Comparison of ENCODE assay signal across 11 cellular contexts in the genomic region with DNA sequence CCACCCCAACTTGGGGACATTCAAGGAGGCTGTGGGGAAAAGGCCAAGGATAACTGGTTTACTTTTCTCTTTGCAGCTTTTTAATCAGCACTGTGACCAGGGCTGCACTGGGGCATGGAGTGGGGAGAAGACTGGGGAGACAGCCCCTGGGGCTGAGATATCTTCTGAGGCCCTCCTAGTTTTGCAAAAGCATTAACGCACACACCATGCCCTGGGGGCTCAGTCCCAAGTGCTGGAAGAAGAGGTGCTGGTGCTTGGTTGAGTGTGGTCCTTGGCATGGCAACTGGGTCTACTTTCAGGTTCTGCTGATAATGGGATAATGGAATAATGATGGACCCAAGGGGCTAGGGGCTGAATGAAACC. TPM values are rescaled to one million over a fixed set of nuclear protein-coding genes. Genes with fewer than 3 reads are reported as not detected.
"Had no signal": no experiment of that assay in that cellular context is flagged by ENCODE, and none has a peak within 500 bp of the region (broad histone marks: within the 10 kb centered on the region; RNA-seq: fewer than 3 reads in every experiment).

No MANE protein-coding gene starts in this region.

- H3K4me1 ChIP-seq: foreskin keratinocyte, pancreas had no signal

- H3K4me3 ChIP-seq: esophagus muscularis mucosa, heart left ventricle, left lung, lower lobe of right lung, mucosa of descending colon, pancreas, testis, transverse colon had no signal

- H3K27ac ChIP-seq: esophagus muscularis mucosa, foreskin keratinocyte, heart left ventricle, left lung, lower lobe of right lung, pancreas, testis had no signal

- H3K36me3 ChIP-seq: esophagus muscularis mucosa, heart left ventricle, left lung, lower lobe of right lung, pancreas, transverse colon had no signal

- H3K27me3 ChIP-seq: esophagus muscularis mucosa, foreskin keratinocyte, heart left ventricle, pancreas, testis, transverse colon had no signal

- H3K9me3 ChIP-seq: esophagus muscularis mucosa, heart left ventricle, left lung, lower lobe of right lung, mucosa of descending colon, pancreas, testis, transverse colon had no signal

RNA-seq across cellular contexts. Expression of a gene that starts 28.0 kb away (rescaled TPM):
- total RNA-seq: dermis blood vessel endothelial cell, pulmonary artery endothelial cell had no signal
